ENCODE assay signal across 10 cellular contexts in genomic region chr5:177510567-177511053, GRCh38. TPM values are rescaled to one million over a fixed set of nuclear protein-coding genes. Genes with fewer than 3 reads are reported as not detected.
DNase-seq lines count a peak whose midpoint lies in the region; ATAC-seq and TF ChIP-seq lines count a peak whose summit lies in the region.
"Had no signal": no experiment of that assay in that cellular context is flagged by ENCODE, and none has a peak within 500 bp of the region (broad histone marks: within the 10 kb centered on the region; RNA-seq: fewer than 3 reads in every experiment).

No MANE protein-coding gene starts in this region.

- H3K9ac ChIP-seq in Loucy (ENCODE audit: low read depth, low read length, poor library complexity, severe bottlenecking): no peak overlapping the region
- H3K9ac ChIP-seq in PC-3 (ENCODE audit: low read length): no peak overlapping the region

- H3K27me3 ChIP-seq in Loucy (ENCODE audit: insufficient read depth, low read length, poor library complexity, severe bottlenecking) (no peaks in the 10 kb centered on the region), PC-3 (ENCODE audit: low read length) (no peaks in the 10 kb centered on the region)

- H3K4me2 ChIP-seq in Loucy (ENCODE audit: low read depth, low read length, poor library complexity, severe bottlenecking) (peak overlapping the region; percentile 57), PC-3 (ENCODE audit: low read length) (no peak overlapping the region)

- H2AFZ ChIP-seq in Loucy (ENCODE audit: low read length): no peak overlapping the region
- no peak overlapping the region for H2AFZ ChIP-seq in PC-3 (ENCODE audit: low read length)

- POLR2A ChIA-PET in PC-3 (lab: Charles Lee; ENCODE audit: unreplicated experiment): no interaction called here

- H3K4me1 ChIP-seq in Loucy (ENCODE audit: insufficient read depth, low read length, poor library complexity, severe bottlenecking) (peaks cover 10% of the 10 kb centered on the region), PC-3 (ENCODE audit: insufficient read depth, low read length) (peaks cover 8% of the 10 kb centered on the region)

- no TSS peak for BruUV-seq in PC-3 (replicated peaks; lab: Mats Ljungman, UMichigan)

- peak; percentile 75 for DNase-seq in GM12865 (ENCODE audit: low read depth)
- DNase-seq in germinal center (ENCODE audit: low spot score): peak; percentile 59
- DNase-seq in PC-3: no peak
- no peak for DNase-seq in GM19240 (ENCODE audit: insufficient read length, low spot score)
- DNase-seq in HT-29 (ENCODE audit: low spot score): no peak
- DNase-seq in AG08395 (ENCODE audit: low spot score): no peak
- DNase-seq: CD4-positive, alpha-beta T cell; KG1 had no signal

- TF ChIP-seq CTCF in GM12865 (IDR thresholded peaks at IDR 0.05; ENCODE audit: insufficient read depth, low read depth, low read length, missing control alignments) (no peak), Loucy (conservative IDR thresholded peaks at IDR 0.05; ENCODE audit: low read length) (no peak), PC-3 (conservative IDR thresholded peaks at IDR 0.05; ENCODE audit: low read depth, low read length) (no peak)

- H4K20me1 ChIP-seq in Loucy (ENCODE audit: insufficient read depth, low read length, poor library complexity, severe bottlenecking) (peaks cover 5% of the 10 kb centered on the region), PC-3 (ENCODE audit: low read length) (no peaks in the 10 kb centered on the region)

- H3K79me2 ChIP-seq in Loucy (ENCODE audit: insufficient read depth, low read length): peaks cover 31% of the 10 kb centered on the region; the same call in 1 of the 2 replicates
- H3K79me2 ChIP-seq in PC-3 (ENCODE audit: low read length): peaks cover 18% of the 10 kb centered on the region

- H3K9me3 ChIP-seq in Loucy (ENCODE audit: insufficient read depth, low read depth, low read length) (no peaks in the 10 kb centered on the region), PC-3 (ENCODE audit: low read length) (no peaks in the 10 kb centered on the region)

- ATAC-seq in GM21576 (IDR thresholded peaks at IDR 0.05; ENCODE audit: unreplicated experiment) (peak; percentile 33), PC-3 (no peak)

- H3K4me3 ChIP-seq in GM12865 (ENCODE audit: low read depth, low read length): peak overlapping the region; percentile 62
- H3K4me3 ChIP-seq in Loucy (ENCODE audit: low read length, poor library complexity, severe bottlenecking): no peak overlapping the region
- no peak overlapping the region for H3K4me3 ChIP-seq in PC-3 (ENCODE audit: low read length)

- CTCF ChIA-PET in PC-3 (lab: Charles Lee): interaction anchor here (0.6 kb wide), 1 partner anchor 28 kb away, joined by 7 read pairs; no protein-coding TSS in a partner anchor

- H3K27ac ChIP-seq in PC-3 (ENCODE audit: low read length): no peak overlapping the region

- H3F3A ChIP-seq in Loucy (ENCODE audit: low read depth) (no peaks in the 10 kb centered on the region), PC-3 (ENCODE audit: low read length, unreplicated experiment) (no peaks in the 10 kb centered on the region)

- H3K9me2 ChIP-seq in Loucy (replicated peaks; ENCODE audit: low read depth, low read length): no peaks in the 10 kb centered on the region
- no peaks in the 10 kb centered on the region for H3K9me2 ChIP-seq in PC-3 (replicated peaks; ENCODE audit: low read length)

- H3K36me3 ChIP-seq in Loucy (ENCODE audit: insufficient read depth, low read length): no peaks in the 10 kb centered on the region; the same call in 1 of the 2 replicates
- peaks cover 27% of the 10 kb centered on the region for H3K36me3 ChIP-seq in PC-3 (ENCODE audit: low read depth, low read length)

- intact Hi-C loops in PC-3 (cut with micrococcal nuclease): no loop called here

RNA-seq across cellular contexts. Expression of gene DOK3, which starts 1.0 kb away (rescaled TPM):
- total RNA-seq in PC-3 (2014; rRNA removed): 6.2 and 11.7 TPM in 2 replicates
- 1.6 and 1.9 TPM in 2 replicates for total RNA-seq in HT-29 (2014; rRNA removed; shearing (Covaris generic))

RNA-seq across cellular contexts. Expression of gene DDX41, which starts 6.2 kb away (rescaled TPM):
- total RNA-seq in PC-3 (2014; rRNA removed): 260 and 318 TPM in 2 replicates
- 240 and 269 TPM in 2 replicates for total RNA-seq in HT-29 (2014; rRNA removed; shearing (Covaris generic))

RNA-seq across cellular contexts. Expression of gene PDLIM7, which starts 13.2 kb away (rescaled TPM):
- 159 and 195 TPM in 2 replicates for total RNA-seq in PC-3 (2014; rRNA removed)
- 32.2 and 34.7 TPM in 2 replicates for total RNA-seq in HT-29 (2014; rRNA removed; shearing (Covaris generic))

RNA-seq across cellular contexts. Expression of gene DBN1, which starts 37.2 kb away (rescaled TPM):
- 127 and 207 TPM in 2 replicates for total RNA-seq in PC-3 (2014; rRNA removed)
- total RNA-seq in HT-29 (2014; rRNA removed; shearing (Covaris generic)): 11.3 and 12.9 TPM in 2 replicates

RNA-seq across cellular contexts. Expression of gene FAM193B, which starts 43.8 kb away (rescaled TPM):
- 33.9 and 41.1 TPM in 2 replicates for total RNA-seq in PC-3 (2014; rRNA removed)
- 32.8 and 61.4 TPM in 2 replicates for total RNA-seq in HT-29 (2014; rRNA removed; shearing (Covaris generic))

Comparison
In these comparisons a context has a peak if more than half of its experiments do, and no peak if none do; other contexts are left out.
1. DNase-seq: peak in GM12865 (single experiment) and germinal center (single experiment); none in PC-3 (single experiment), GM19240 (single experiment), HT-29 (single experiment) and AG08395 (single experiment).